Comparison of ENCODE assay signal across 8 cellular contexts in genomic region chr1:234604726-234605492, GRCh38. TPM values are rescaled to one million over a fixed set of nuclear protein-coding genes. Genes with fewer than 3 reads are reported as not detected.
DNase-seq lines count a peak whose midpoint lies in the region; ATAC-seq and TF ChIP-seq lines count a peak whose summit lies in the region.

No MANE protein-coding gene starts in this region.

- H2BK120ac ChIP-seq in mesendoderm (ENCODE audit: low read depth, low read length): no peak overlapping the region

- peaks cover 8% of the 10 kb centered on the region for H3K79me1 ChIP-seq in mesendoderm (ENCODE audit: low read length)

- H4K5ac ChIP-seq in mesendoderm (ENCODE audit: low read length): no peak overlapping the region

- CTCF ChIA-PET in RWPE1 (lab: Yijun Ruan, JAX): interaction anchor here (0.7 to 2.4 kb wide), 4 partner anchors 105 to 479 kb away, joined by 3 to 17 read pairs (median 10); no protein-coding TSS in a partner anchor

- no peak for ATAC-seq in HG02678 (IDR thresholded peaks at IDR 0.05; ENCODE audit: unreplicated experiment)

- H3K27ac ChIP-seq in mesendoderm (ENCODE audit: low read depth, low read length) (no peak overlapping the region), uterus (peak overlapping the region; percentile 99 to 100), RWPE1 (no peak overlapping the region)

- H3K36me3 ChIP-seq in mesendoderm (ENCODE audit: control insufficient read depth, insufficient read depth, low read length) (peaks cover 4% of the 10 kb centered on the region), uterus (no peaks in the 10 kb centered on the region)

- H2AK5ac ChIP-seq in mesendoderm (ENCODE audit: low read length): no peak overlapping the region

- H3K4me1 ChIP-seq in mesendoderm (ENCODE audit: control insufficient read depth, low read depth, low read length): peaks cover 7% of the 10 kb centered on the region
- peaks cover 9 to 22% of the 10 kb centered on the region in 2 donors for H3K4me1 ChIP-seq in uterus

- no CpG with 5 or more reads among the region's 8 CpGs for WGBS in mesendoderm (ENCODE audit: extremely low coverage, insufficient coverage, low lambda C conversion rate)

- no peaks in the 10 kb centered on the region for H3K9me3 ChIP-seq in uterus

- no peak overlapping the region for H2BK5ac ChIP-seq in mesendoderm (ENCODE audit: low read length)

- no peak for TF ChIP-seq POLR2A in uterus (IDR thresholded peaks at IDR 0.05)

- TF ChIP-seq CTCF in GM12875 (IDR thresholded peaks at IDR 0.05; ENCODE audit: borderline replicate concordance, insufficient read depth, low read depth, low read length): no peak
- TF ChIP-seq CTCF in uterus (IDR thresholded peaks at IDR 0.05): no peak
- no peak for TF ChIP-seq CTCF in RWPE1 (conservative IDR thresholded peaks at IDR 0.05; ENCODE audit: low read depth)

- H4K8ac ChIP-seq in mesendoderm (ENCODE audit: low read depth, low read length): no peak overlapping the region

- peak overlapping the region; percentile 50 for H3K56ac ChIP-seq in mesendoderm (ENCODE audit: low read length)

- H3K18ac ChIP-seq in mesendoderm (ENCODE audit: low read length): no peak overlapping the region

- peaks cover 52% of the 10 kb centered on the region for H3K79me2 ChIP-seq in mesendoderm (ENCODE audit: control insufficient read depth, insufficient read depth, low read length)

- H2BK15ac ChIP-seq in mesendoderm (replicated peaks; ENCODE audit: low read depth): no peak overlapping the region

- DNase-seq in NCI-H69 (lab: John Stamatoyannopoulos, UW) (peak; percentile 73), cerebellar cortex (ENCODE audit: low spot score) (peak; percentile 27), mesendoderm (no peak), uterus (no peak), NCI-H2107 treated with DMSO at 0.1 percent for 48 hours (lab: John Stamatoyannopoulos, UW; ENCODE audit: unreplicated experiment) (no peak), RWPE1 (ENCODE audit: low spot score) (no peak)

- intact Hi-C loops in uterus (cut with DNase I; ENCODE audit: low total_unique reads): loop anchor here (5.0 to 10.0 kb wide), 5 partner anchors 70 to 470 kb away; no protein-coding TSS in a partner anchor

- no peak overlapping the region for H3K4ac ChIP-seq in mesendoderm (ENCODE audit: low read depth, low read length)

- H3K4me3 ChIP-seq in GM12875 (ENCODE audit: low read depth, low read length) (peak overlapping the region; percentile 88), mesendoderm (ENCODE audit: low read length) (no peak overlapping the region), uterus (peak overlapping the region; percentile 48 to 54)

- no peaks in the 10 kb centered on the region for H3K27me3 ChIP-seq in mesendoderm (ENCODE audit: insufficient read depth, low read length, poor library complexity)
- no peaks in the 10 kb centered on the region for H3K27me3 ChIP-seq in uterus

- no peak overlapping the region for H3K23ac ChIP-seq in mesendoderm (ENCODE audit: low read length)

- POLR2A ChIA-PET in RWPE1 (lab: Yijun Ruan, JAX; ENCODE audit: low non-redundant PET): interaction anchor here (0.7 kb wide), 1 partner anchor 119 kb away, joined by 3 read pairs; no protein-coding TSS in a partner anchor

- peak overlapping the region; percentile 58 for H3K9ac ChIP-seq in mesendoderm (ENCODE audit: low read length)

- peak overlapping the region; percentile 36 for H3K4me2 ChIP-seq in mesendoderm (ENCODE audit: low read length)

RNA-seq across cellular contexts. Expression of gene IRF2BP2, which starts 5.1 kb away (rescaled TPM):
- polyA plus RNA-seq in mesendoderm (2013, experiment 1 of 2): 26.4 TPM
- 26.7 TPM for polyA plus RNA-seq in mesendoderm (2013, experiment 2 of 2)
- 100 to 1,000 TPM in 3 of 4 donors, 10 to 100 TPM in 1; 56.8 to 182 (median 124) TPM for total RNA-seq in uterus

Comparison
In these comparisons a context has a peak if more than half of its experiments do, and no peak if none do; other contexts are left out.
1. DNase-seq: peak in NCI-H69 (single experiment) and cerebellar cortex (single experiment); none in mesendoderm (single experiment), uterus (0 of 2), NCI-H2107 treated with DMSO at 0.1 percent for 48 hours (single experiment) and RWPE1 (single experiment).
2. H3K27ac ChIP-seq: peak in uterus (2 of 2); none in mesendoderm (single experiment) and RWPE1 (single experiment).